22 cellular contexts compared by ENCODE assay signal in the genomic region with DNA sequence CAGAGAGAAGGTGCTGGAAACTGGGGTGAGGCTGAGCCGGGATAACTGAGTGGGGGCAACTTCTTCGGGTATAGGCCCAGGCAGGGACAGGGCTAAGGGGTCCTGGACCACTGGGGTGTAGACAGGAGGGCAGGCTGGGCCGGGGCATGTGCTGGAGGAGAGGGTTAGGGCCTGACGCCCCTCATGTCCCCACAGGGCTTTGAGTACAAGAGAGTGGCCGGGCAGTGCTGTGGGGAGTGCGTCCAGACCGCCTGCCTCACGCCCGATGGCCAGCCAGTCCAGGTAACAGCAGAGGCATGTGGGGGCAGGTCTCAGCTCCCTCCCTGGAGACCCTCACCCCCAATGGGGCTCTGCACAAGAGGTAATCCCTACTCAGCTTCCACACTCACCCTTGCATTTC. TPM values are rescaled to one million over a fixed set of nuclear protein-coding genes. Genes with fewer than 3 reads are reported as not detected.
A peak's percentile ranks its signal among the peaks of the same experiment; 100 is the strongest.
DNase-seq lines count a peak whose midpoint lies in the region; ATAC-seq, FAIRE-seq and TF ChIP-seq lines count a peak whose summit lies in the region.
"Had no signal": no experiment of that assay in that cellular context is flagged by ENCODE, and none has a peak within 500 bp of the region (broad histone marks: within the 10 kb centered on the region; RNA-seq: fewer than 3 reads in every experiment).

No MANE protein-coding gene starts in this region.

- no peak overlapping the region for H4K91ac ChIP-seq in H1 (replicated peaks; ENCODE audit: insufficient read length, low read length)
- no peak overlapping the region for H4K91ac ChIP-seq in neuronal stem cell (ENCODE audit: low read depth, low read length, poor library complexity)

- no peaks in the 10 kb centered on the region for H3K79me2 ChIP-seq in H1 (ENCODE audit: control insufficient read depth in 1 of 2, insufficient read depth in 2 of 2, low read length in 2 of 2)

- H3K14ac ChIP-seq in H1 (ENCODE audit: insufficient read length) (no peak overlapping the region), neuronal stem cell (ENCODE audit: low read length) (no peak overlapping the region)

- no peaks in the 10 kb centered on the region for H3K9me3 ChIP-seq in right cardiac atrium (ENCODE audit: control insufficient read depth, low read length)
- no peaks in the 10 kb centered on the region for H3K9me3 ChIP-seq in right atrium auricular region
- no peaks in the 10 kb centered on the region for H3K9me3 ChIP-seq in H1 (ENCODE audit: insufficient read depth in 2 of 2, low read depth in 1 of 2, low read length in 1 of 2)
- H3K9me3 ChIP-seq in neuronal stem cell (replicated peaks in 1 of 2; ENCODE audit: control insufficient read depth in 2 of 2, insufficient read depth in 1 of 2, low read depth in 1 of 2, low read length in 2 of 2): no peaks in the 10 kb centered on the region
- no peaks in the 10 kb centered on the region for H3K9me3 ChIP-seq in endodermal cell (ENCODE audit: control insufficient read depth, low read length)
- H3K9me3 ChIP-seq: HAP-1 had no signal

- no peak for TF ChIP-seq CTCF in right atrium auricular region (IDR thresholded peaks at IDR 0.05)
- no peak for TF ChIP-seq CTCF in H1 (IDR thresholded peaks at IDR 0.05; ENCODE audit: control extremely low read depth in 1 of 3, insufficient read depth in 1 of 3, low read depth in 1 of 3, low read length in 3 of 3)
- no peak for TF ChIP-seq CTCF in endodermal cell (conservative IDR thresholded peaks at IDR 0.05)

- FAIRE-seq in H1 (lab: Jason Lieb, UNC): no peak
- FAIRE-seq: GM12891, GM18507, H54 had no signal

- H2AFZ ChIP-seq in H1 (ENCODE audit: low read length) (no peak overlapping the region), neuronal stem cell (ENCODE audit: low read length) (no peak overlapping the region)
- H2AFZ ChIP-seq: GM23338 had no signal

- H2BK120ac ChIP-seq in H1 (replicated peaks; ENCODE audit: low read depth, low read length): no peak overlapping the region
- peak overlapping the region; percentile 87 for H2BK120ac ChIP-seq in neuronal stem cell (ENCODE audit: low read depth, low read length)

- no peak overlapping the region for H3K56ac ChIP-seq in H1 (replicated peaks; ENCODE audit: insufficient read length, low read depth, low read length)

- H3K27me3 ChIP-seq in right cardiac atrium (ENCODE audit: control insufficient read depth, insufficient read depth) (no peaks in the 10 kb centered on the region), right atrium auricular region (no peaks in the 10 kb centered on the region), H1 (replicated peaks in 1 of 4; ENCODE audit: control insufficient read depth in 3 of 4, extremely low read depth in 1 of 4, insufficient read depth in 3 of 4, low read length in 3 of 4) (no peaks in the 10 kb centered on the region), neuronal stem cell (ENCODE audit: control insufficient read depth in 3 of 3, insufficient read depth in 3 of 3, low read depth in 1 of 3, low read length in 3 of 3) (no peaks in the 10 kb centered on the region), endodermal cell (ENCODE audit: control insufficient read depth, insufficient read depth, low read length, poor library complexity, severe bottlenecking) (no peaks in the 10 kb centered on the region)

- H2BK20ac ChIP-seq in H1 (ENCODE audit: low read length): no peak overlapping the region

- POLR2A ChIA-PET in H1 (lab: Charles Lee; ENCODE audit: partially characterized antibody): interaction anchor here (1.1 kb wide), 1 partner anchor 185 kb away, joined by 3 read pairs; a partner anchor contains a TSS

- peaks cover 2% of the 10 kb centered on the region for H3K9me3 Mint-ChIP-seq in activated T-helper 2 cell treated with anti-CD3 and anti-CD28 coated beads, Interferon-gamma antibody, Interleukin-2, Interleukin-4, amounts not matched to agents 10 μg/mL and 5 μg/mL and 100 μg/mL, durations not matched to agents 14 hours and 24 hours and 36 hours
- peaks cover 3% of the 10 kb centered on the region for H3K9me3 Mint-ChIP-seq in endodermal cell
- H3K9me3 Mint-ChIP-seq: HFFc6 had no signal

- H2BK15ac ChIP-seq in H1 (ENCODE audit: low read length) (no peak overlapping the region), neuronal stem cell (ENCODE audit: low read length) (peak overlapping the region; percentile 95)

- H3K4me3 Mint-ChIP-seq in activated T-helper 2 cell treated with anti-CD3 and anti-CD28 coated beads, Interferon-gamma antibody, Interleukin-2, Interleukin-4, amounts not matched to agents 10 μg/mL and 5 μg/mL and 100 μg/mL, durations not matched to agents 14 hours and 24 hours and 36 hours (ENCODE audit: low read depth): no peak overlapping the region
- no peak overlapping the region for H3K4me3 Mint-ChIP-seq in endodermal cell
- H3K4me3 Mint-ChIP-seq: GM23338, HFFc6 had no signal

- intact Hi-C loops in right cardiac atrium (cut with DNase I): no loop called here
- intact Hi-C loops in activated T-helper 2 cell treated with anti-CD3 and anti-CD28 coated beads, Interferon-gamma antibody, Interleukin-2, Interleukin-4, amounts not matched to agents 10 μg/mL and 5 μg/mL and 100 μg/mL, durations not matched to agents 14 hours and 24 hours and 36 hours (cut with micrococcal nuclease): no loop called here

- no peak overlapping the region for H3K27ac Mint-ChIP-seq in activated T-helper 2 cell treated with anti-CD3 and anti-CD28 coated beads, Interferon-gamma antibody, Interleukin-2, Interleukin-4, amounts not matched to agents 10 μg/mL and 5 μg/mL and 100 μg/mL, durations not matched to agents 14 hours and 24 hours and 36 hours
- H3K27ac Mint-ChIP-seq in endodermal cell: no peak overlapping the region
- H3K27ac Mint-ChIP-seq: CD4-positive, alpha-beta memory T cell; GM23338; HFFc6 had no signal

- H3K18ac ChIP-seq in H1 (ENCODE audit: extremely low read depth, low read length) (no peak overlapping the region), neuronal stem cell (ENCODE audit: low read length) (no peak overlapping the region)

- 0 out of 2 replicates have a peak overlapping the region, but pooled peaks have one; percentile 39 for H2AK5ac ChIP-seq in H1 (ENCODE audit: low read depth, low read length)
- peak overlapping the region; percentile 70 for H2AK5ac ChIP-seq in neuronal stem cell (ENCODE audit: low read depth, low read length)

- H2BK12ac ChIP-seq in H1 (ENCODE audit: low read depth, low read length): 0 out of 2 replicates have a peak overlapping the region, but pooled peaks have one; percentile 7
- H2BK12ac ChIP-seq in neuronal stem cell (ENCODE audit: low read length): no peak overlapping the region

- no peaks in the 10 kb centered on the region for H3K27me3 Mint-ChIP-seq in activated T-helper 2 cell treated with anti-CD3 and anti-CD28 coated beads, Interferon-gamma antibody, Interleukin-2, Interleukin-4, amounts not matched to agents 10 μg/mL and 5 μg/mL and 100 μg/mL, durations not matched to agents 14 hours and 24 hours and 36 hours (ENCODE audit: low read depth)
- H3K27me3 Mint-ChIP-seq in endodermal cell (ENCODE audit: insufficient read depth): peaks cover under 1% of the 10 kb centered on the region
- H3K27me3 Mint-ChIP-seq: CD4-positive, alpha-beta memory T cell had no signal

- H3K4me3 ChIP-seq in right cardiac atrium (ENCODE audit: low read length) (no peak overlapping the region), right atrium auricular region (no peak overlapping the region), H1 (ENCODE audit: extremely low read depth in 1 of 4, insufficient read depth in 2 of 4, low read depth in 3 of 4, low read length in 4 of 4) (no peak overlapping the region), neuronal stem cell (ENCODE audit: low read length in 2 of 2) (no peak overlapping the region), endodermal cell (ENCODE audit: low read length) (no peak overlapping the region)
- H3K4me3 ChIP-seq: GM23338, HAP-1 had no signal

- H3K36me3 ChIP-seq in right atrium auricular region (no peaks in the 10 kb centered on the region), H1 (ENCODE audit: control insufficient read depth in 2 of 4, insufficient read depth in 4 of 4, low read length in 3 of 4) (no peaks in the 10 kb centered on the region), neuronal stem cell (replicated peaks in 1 of 2; ENCODE audit: control insufficient read depth in 2 of 2, insufficient read depth in 2 of 2, low read length in 2 of 2) (no peaks in the 10 kb centered on the region), endodermal cell (ENCODE audit: control insufficient read depth, insufficient read depth, low read length) (no peaks in the 10 kb centered on the region)
- H3K36me3 ChIP-seq: HAP-1 had no signal

- no peak overlapping the region for H3K4me2 ChIP-seq in H1 (ENCODE audit: insufficient read depth in 1 of 2, low read depth in 2 of 2, low read length in 2 of 2)
- no peak overlapping the region for H3K4me2 ChIP-seq in neuronal stem cell (ENCODE audit: insufficient read depth, low read length, poor library complexity, severe bottlenecking)
- H3K4me2 ChIP-seq: GM23338 had no signal

- TF ChIP-seq RAD21 in H1 (IDR thresholded peaks at IDR 0.05 in 1 of 2, conservative IDR thresholded peaks at IDR 0.05 in 1 of 2; ENCODE audit: low read depth in 2 of 2, low read length in 2 of 2): no peak

- no peaks in the 10 kb centered on the region; the same call in 1 of the 2 replicates for H3K23me2 ChIP-seq in H1 (ENCODE audit: low read depth, low read length)

- H3K4ac ChIP-seq in H1 (replicated peaks; ENCODE audit: insufficient read length, low read depth, low read length) (no peak overlapping the region), neuronal stem cell (ENCODE audit: low read length) (no peak overlapping the region)

- no peak for TF ChIP-seq EP300 in H1 (IDR thresholded peaks at IDR 0.05; ENCODE audit: borderline replicate concordance in 1 of 2, low read depth in 2 of 2, low read length in 2 of 2)

- H3K4me1 ChIP-seq in right cardiac atrium (ENCODE audit: control insufficient read depth, insufficient read depth, low read length) (peaks cover 3% of the 10 kb centered on the region), right atrium auricular region (peaks cover 0 to 16% of the 10 kb centered on the region in 2 donors), H1 (replicated peaks in 1 of 4; ENCODE audit: control insufficient read depth in 3 of 4, insufficient read depth in 4 of 4, low read length in 3 of 4) (peaks cover 0 to 14% (median 7%) of the 10 kb centered on the region in 4 experiments; a peak in 5 of 7 replicates), neuronal stem cell (ENCODE audit: control insufficient read depth in 2 of 2, insufficient read depth in 1 of 2, low read depth in 1 of 2, low read length in 2 of 2) (peaks cover 6 to 15% of the 10 kb centered on the region in 2 donors), endodermal cell (ENCODE audit: control insufficient read depth, insufficient read depth, low read length) (no peaks in the 10 kb centered on the region)
- H3K4me1 ChIP-seq: HAP-1 had no signal

- H4K8ac ChIP-seq in H1 (ENCODE audit: extremely low read depth, insufficient read depth, low read length) (no peak overlapping the region), neuronal stem cell (ENCODE audit: low read depth, low read length) (no peak overlapping the region)

- 86% methylated on average over 9 of the region's 9 CpGs for WGBS in right cardiac atrium
- WGBS in H1 (ENCODE audit: extremely low coverage in 1 of 2, insufficient coverage in 1 of 2, insufficient read length in 1 of 2, insufficient replicate concordance in 2 of 2, low coverage in 1 of 2, low lambda C conversion rate in 2 of 2, missing lambda C conversion rate in 1 of 2), 2 experiments: 98% methylated on average over 7 of the region's 9 CpGs; no CpG with 5 or more reads in 1 of the 2 experiments
- WGBS in neuronal stem cell (ENCODE audit: extremely low coverage in 2 of 2, insufficient read length in 2 of 2, insufficient replicate concordance in 1 of 2), 2 donors: no CpG with 5 or more reads among the region's 9 CpGs
- 86 to 94% methylated on average over 5 to 9 of the region's 9 CpGs for whole genome bisulfite sequencing in endodermal cell (ENCODE audit: insufficient coverage in 1 of 2, insufficient read length in 1 of 2), 2 experiments

- ATAC-seq in right cardiac atrium: no peak

- H3K27ac ChIP-seq in right cardiac atrium (ENCODE audit: low read length) (no peak overlapping the region), right atrium auricular region (no peak overlapping the region), H1 (ENCODE audit: low read depth, low read length) (no peak overlapping the region; the same call in 1 of the 2 replicates), neuronal stem cell (replicated peaks; ENCODE audit: low read length) (no peak overlapping the region), endodermal cell (ENCODE audit: low read depth, low read length) (no peak overlapping the region)

- H2BK5ac ChIP-seq in H1 (ENCODE audit: low read depth, low read length) (no peak overlapping the region), neuronal stem cell (ENCODE audit: low read length) (peak overlapping the region; percentile 0)

- H3K4me1 Mint-ChIP-seq in activated T-helper 2 cell treated with anti-CD3 and anti-CD28 coated beads, Interferon-gamma antibody, Interleukin-2, Interleukin-4, amounts not matched to agents 10 μg/mL and 5 μg/mL and 100 μg/mL, durations not matched to agents 14 hours and 24 hours and 36 hours (ENCODE audit: low read depth): peaks cover 2% of the 10 kb centered on the region
- peaks cover 1% of the 10 kb centered on the region for H3K4me1 Mint-ChIP-seq in endodermal cell

- H3K23ac ChIP-seq in H1 (ENCODE audit: insufficient read length) (no peak overlapping the region), neuronal stem cell (ENCODE audit: low read depth, low read length, poor library complexity) (no peak overlapping the region)

- no peaks in the 10 kb centered on the region for H3K79me1 ChIP-seq in H1 (ENCODE audit: low read depth, low read length)
- H3K79me1 ChIP-seq in neuronal stem cell (ENCODE audit: low read depth, low read length): peaks cover 2% of the 10 kb centered on the region

- no peak overlapping the region for H4K5ac ChIP-seq in H1 (ENCODE audit: insufficient read length, low read depth, low read length)

- CTCF ChIA-PET in H1 (lab: Charles Lee; ENCODE audit: partially characterized antibody): no interaction called here

- H3K9ac ChIP-seq in H1 (replicated peaks in 1 of 4; ENCODE audit: extremely low read depth in 1 of 4, low read depth in 3 of 4, low read length in 3 of 4) (no peak overlapping the region), neuronal stem cell (ENCODE audit: low read depth, low read length, poor library complexity) (no peak overlapping the region), endodermal cell (ENCODE audit: extremely low read depth, low read length, poor library complexity, severe bottlenecking) (no peak overlapping the region)

- no peaks in the 10 kb centered on the region for H4K20me1 ChIP-seq in H1 (replicated peaks in 1 of 2; ENCODE audit: control insufficient read depth in 1 of 2, insufficient read depth in 2 of 2, low read length in 2 of 2)

- H3K36me3 Mint-ChIP-seq in activated T-helper 2 cell treated with anti-CD3 and anti-CD28 coated beads, Interferon-gamma antibody, Interleukin-2, Interleukin-4, amounts not matched to agents 10 μg/mL and 5 μg/mL and 100 μg/mL, durations not matched to agents 14 hours and 24 hours and 36 hours (ENCODE audit: low read depth): peaks cover 2% of the 10 kb centered on the region
- peaks cover 3% of the 10 kb centered on the region for H3K36me3 Mint-ChIP-seq in endodermal cell (ENCODE audit: low read depth)
- H3K36me3 Mint-ChIP-seq: CD4-positive, alpha-beta memory T cell had no signal

- DNase-seq in right cardiac atrium (peak in 2 of 3 donors; percentile 37 to 52), right atrium auricular region (ENCODE audit: low spot score) (no peak), H1 (ENCODE audit: low read depth in 1 of 2, low spot score in 2 of 2) (no peak), neuronal stem cell (ENCODE audit: low spot score) (no peak), endodermal cell (no peak)
- no peak for DNase-seq in activated T-helper 2 cell treated with anti-CD3 and anti-CD28 coated beads, Interferon-gamma antibody, Interleukin-2, Interleukin-4, amounts not matched to agents 10 μg/mL and 5 μg/mL and 100 μg/mL, durations not matched to agents 14 hours and 24 hours and 36 hours (ENCODE audit: low spot score)
- DNase-seq: C1 segment of cervical spinal cord, COR-L47, DMS79 treated with DMSO at 0.1 percent for 48 hours, GF-D8, HFFc6 had no signal

- no peak for TF ChIP-seq POLR2A in H1 (IDR thresholded peaks at IDR 0.05; ENCODE audit: control extremely low read depth in 1 of 2, low read depth in 2 of 2, low read length in 2 of 2)

RNA-seq across cellular contexts. Expression of a gene that starts 36.7 kb away (rescaled TPM):
- total RNA-seq in right cardiac atrium (not detected), right atrium auricular region (not detected), endodermal cell (not detected)
- polyA plus RNA-seq in right cardiac atrium (under 0.01 TPM), H1 (2011; rRNA removed) (0.03 and 0.44 TPM in 2 replicates)
- total RNA-seq in H1 (2021; fragmentation: NEBNext Ultra II Directional; extraction: Animal tissue kit (Norgen Biotek cat#: 25700)): 0.02 and 0.31 TPM in 2 replicates
- polyA plus RNA-seq in H1 (2011; cell fraction: cytosol; rRNA removed): 0.03 TPM
- polyA plus RNA-seq in H1 (2011; cell fraction: nucleus; rRNA removed): 0.10 TPM
- polyA plus RNA-seq in H1 (2012, experiment 1 of 2): 0.01 to 0.09 TPM (median 0.03 TPM) in 4 replicates
- 0.01 TPM for polyA plus RNA-seq in H1 (2012, experiment 2 of 2)
- 0.02 TPM for polyA plus RNA-seq in H1 (2013, experiment 1 of 2)
- 0.02 TPM for polyA plus RNA-seq in H1 (2013, experiment 2 of 2)
- 0.02 and 0.03 TPM in 2 replicates for polyA minus RNA-seq in H1 (2011; rRNA and poly(A)+ RNA removed)
- polyA minus RNA-seq in H1 (2011; cell fraction: cytosol; rRNA and poly(A)+ RNA removed): not detected
- 0.10 TPM for polyA minus RNA-seq in H1 (2011; cell fraction: nucleus; rRNA and poly(A)+ RNA removed)
- 0.01 TPM for polyA plus RNA-seq in neuronal stem cell (2013, experiment 1 of 2)
- polyA plus RNA-seq in neuronal stem cell (2013, experiment 2 of 2): under 0.01 TPM
- total RNA-seq in activated T-helper 2 cell treated with anti-CD3 and anti-CD28 coated beads, Interferon-gamma antibody, Interleukin-2, Interleukin-4, amounts not matched to agents 10 μg/mL and 5 μg/mL and 100 μg/mL, durations not matched to agents 14 hours and 24 hours and 36 hours: not detected in 2 replicates
- 0.04 TPM for polyA plus RNA-seq in endodermal cell (2013, experiment 1 of 2)
- 0.04 TPM for polyA plus RNA-seq in endodermal cell (2013, experiment 2 of 2)
- total RNA-seq: A172; A673; CD4-positive, alpha-beta memory T cell; Daoy; G401; HFFc6 had no signal
- polyA plus RNA-seq: BJ; CD4-positive, alpha-beta memory T cell had no signal

RNA-seq across cellular contexts. Expression of a gene that starts 49.9 kb away (rescaled TPM):
- total RNA-seq in right cardiac atrium: 10 to 100 TPM; 42.2 to 53.6 (median 46.0) TPM
- 32.6 TPM for polyA plus RNA-seq in right cardiac atrium
- total RNA-seq in right atrium auricular region: 10 to 100 TPM; 29.6 to 41.0 TPM
- total RNA-seq in H1 (2021; fragmentation: NEBNext Ultra II Directional; extraction: Animal tissue kit (Norgen Biotek cat#: 25700)): 23.7 and 28.1 TPM in 2 replicates
- 34.7 and 43.8 TPM in 2 replicates for polyA plus RNA-seq in H1 (2011; rRNA removed)
- 27.0 TPM for polyA plus RNA-seq in H1 (2011; cell fraction: cytosol; rRNA removed)
- polyA plus RNA-seq in H1 (2011; cell fraction: nucleus; rRNA removed): 37.5 TPM
- polyA plus RNA-seq in H1 (2012, experiment 1 of 2): 17.1 to 27.7 TPM (median 23.6 TPM) in 4 replicates
- 15.2 TPM for polyA plus RNA-seq in H1 (2012, experiment 2 of 2)
- polyA plus RNA-seq in H1 (2013, experiment 1 of 2): 9.5 TPM
- 8.9 TPM for polyA plus RNA-seq in H1 (2013, experiment 2 of 2)
- polyA minus RNA-seq in H1 (2011; rRNA and poly(A)+ RNA removed): 15.8 and 29.8 TPM in 2 replicates
- 16.5 TPM for polyA minus RNA-seq in H1 (2011; cell fraction: cytosol; rRNA and poly(A)+ RNA removed)
- 31.6 TPM for polyA minus RNA-seq in H1 (2011; cell fraction: nucleus; rRNA and poly(A)+ RNA removed)
- 16.5 TPM for polyA plus RNA-seq in neuronal stem cell (2013, experiment 1 of 2)
- 15.3 TPM for polyA plus RNA-seq in neuronal stem cell (2013, experiment 2 of 2)
- 33.6 and 35.0 TPM in 2 replicates for total RNA-seq in activated T-helper 2 cell treated with anti-CD3 and anti-CD28 coated beads, Interferon-gamma antibody, Interleukin-2, Interleukin-4, amounts not matched to agents 10 μg/mL and 5 μg/mL and 100 μg/mL, durations not matched to agents 14 hours and 24 hours and 36 hours
- 10 to 100 TPM; 34.3 to 37.4 TPM for total RNA-seq in endodermal cell
- 21.1 TPM for polyA plus RNA-seq in endodermal cell (2013, experiment 1 of 2)
- 19.8 TPM for polyA plus RNA-seq in endodermal cell (2013, experiment 2 of 2)

Comparison
In these comparisons a context has a peak if more than half of its experiments do, and no peak if none do; other contexts are left out.
1. DNase-seq: peak in right cardiac atrium (2 of 3); none in right atrium auricular region (single experiment), H1 (0 of 2), neuronal stem cell (single experiment), activated T-helper 2 cell treated with anti-CD3 and anti-CD28 coated beads, Interferon-gamma antibody, Interleukin-2, Interleukin-4, amounts not matched to agents 10 μg/mL and 5 μg/mL and 100 μg/mL, durations not matched to agents 14 hours and 24 hours and 36 hours (single experiment) and endodermal cell (single experiment).